8 cellular contexts compared by ENCODE assay signal in the genomic region with DNA sequence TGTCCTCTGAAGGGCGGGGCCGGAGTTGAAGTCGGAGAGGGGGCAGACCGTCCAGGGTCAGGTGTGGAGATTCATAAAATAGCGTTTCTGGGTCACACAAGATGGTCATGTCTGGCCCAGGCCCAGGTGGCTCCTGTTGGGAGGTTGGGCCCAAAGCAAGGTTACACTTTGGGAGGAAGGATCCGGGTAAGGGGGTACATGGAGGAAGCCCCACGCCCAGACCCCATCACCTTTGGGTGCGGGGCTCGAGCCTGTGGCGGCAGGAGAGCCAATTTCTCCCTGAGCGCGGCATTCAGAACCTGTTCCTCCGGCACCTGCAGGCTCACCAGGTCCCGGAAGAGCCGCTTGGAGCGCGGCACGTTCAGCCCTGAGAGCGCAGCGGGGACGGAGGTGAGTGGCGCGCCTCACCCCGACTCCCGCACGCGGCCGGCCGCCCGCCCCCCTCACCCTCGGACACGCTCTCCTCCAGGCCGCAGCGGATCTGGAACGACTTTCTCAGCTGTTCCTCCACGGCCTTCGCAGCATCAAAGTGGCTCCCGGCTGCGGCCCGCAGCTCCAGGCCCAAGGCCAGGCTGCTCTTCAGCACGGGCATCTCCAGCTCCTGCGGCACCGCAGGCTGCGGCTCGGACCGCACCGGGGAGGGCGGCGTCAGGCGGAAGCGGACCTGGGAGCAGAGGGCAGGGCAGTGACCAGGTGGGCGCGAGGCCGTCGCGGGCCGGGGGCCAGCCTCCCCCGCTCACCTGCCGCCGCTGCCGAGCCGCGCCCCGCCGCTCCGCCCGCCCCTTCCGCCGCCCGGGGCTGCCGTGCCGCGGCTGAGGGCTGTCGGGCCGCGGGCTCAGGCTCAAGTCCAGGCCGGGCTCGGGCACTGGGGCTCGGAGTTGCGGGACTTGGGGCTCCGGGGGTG. TPM values are rescaled to one million over a fixed set of nuclear protein-coding genes. Genes with fewer than 3 reads are reported as not detected.
A peak's percentile ranks its signal among the peaks of the same experiment; 100 is the strongest.
DNase-seq lines count a peak whose midpoint lies in the region; ATAC-seq and TF ChIP-seq lines count a peak whose summit lies in the region.

No MANE protein-coding gene starts in this region.

- H3K4ac ChIP-seq in trophoblast cell (ENCODE audit: low read depth, low read length) = peak overlapping the region; percentile 69

- no CpG with 5 or more reads among the region's 81 CpGs for WGBS in trophoblast cell (ENCODE audit: extremely low coverage, insufficient coverage, insufficient read length)

- peak overlapping the region; percentile 93 for H2BK120ac ChIP-seq in trophoblast cell (ENCODE audit: insufficient read depth, low read length, poor library complexity)

- peak overlapping the region; percentile 79 for H3K14ac ChIP-seq in trophoblast cell (ENCODE audit: low read length)

- H3K36me3 Mint-ChIP-seq in glutamatergic neuron (ENCODE audit: unreplicated experiment) = no peaks in the 10 kb centered on the region

- H3K4me3 ChIP-seq in OCI-LY3 (ENCODE audit: low read length) (peak overlapping the region; percentile 86), trophoblast cell (ENCODE audit: low read depth, low read length) (peak overlapping the region; percentile 92)

- H3K9me3 ChIP-seq in OCI-LY3 (ENCODE audit: insufficient read depth, low read length) (no peaks in the 10 kb centered on the region), trophoblast cell (ENCODE audit: insufficient read depth, low read depth, low read length) (no peaks in the 10 kb centered on the region)

- H3K27ac ChIP-seq in OCI-LY3 (ENCODE audit: low read length) (peak overlapping the region; percentile 76), trophoblast cell (ENCODE audit: low read depth, low read length) (peak overlapping the region; percentile 92)

- H4K12ac ChIP-seq in trophoblast cell (ENCODE audit: low read depth, low read length) = peak overlapping the region; percentile 28

- peak overlapping the region; percentile 80 for H4K8ac ChIP-seq in trophoblast cell (ENCODE audit: low read depth, low read length)

- H3K4me2 ChIP-seq in OCI-LY3 (ENCODE audit: low read length) (peak overlapping the region; percentile 84), trophoblast cell (ENCODE audit: low read length) (peak overlapping the region; percentile 79)

- H3K23ac ChIP-seq in trophoblast cell (ENCODE audit: low read length) = no peak overlapping the region

- H3K9me3 Mint-ChIP-seq in glutamatergic neuron (ENCODE audit: unreplicated experiment) = peaks cover 12% of the 10 kb centered on the region

- peak; percentile 50 for DNase-seq in SIG-M5 treated with dmso at 0.1 percent for 504 hours (lab: John Stamatoyannopoulos, UW; ENCODE audit: unreplicated experiment)
- no peak for DNase-seq in SIG-M5 (lab: John Stamatoyannopoulos, UW)
- peak; percentile 55 for DNase-seq in activated naive CD4-positive, alpha-beta T cell treated with Interleukin-2 at 50 U/mL for 16 hours
- peak; percentile 46 for DNase-seq in glutamatergic neuron
- peak; percentile 40 to 70 for DNase-seq in trophoblast cell
- DNase-seq in DMS114 treated with DMSO at 0.1 percent for 48 hours (lab: John Stamatoyannopoulos, UW; ENCODE audit: unreplicated experiment) = no peak

- peak overlapping the region; percentile 91 for H3K4me3 Mint-ChIP-seq in glutamatergic neuron (ENCODE audit: unreplicated experiment)

- peak overlapping the region; percentile 93 for H4K91ac ChIP-seq in trophoblast cell (ENCODE audit: low read depth, low read length)

- peak overlapping the region; percentile 21 for H2BK12ac ChIP-seq in trophoblast cell (ENCODE audit: low read length)

- H4K20me1 ChIP-seq in OCI-LY3 (ENCODE audit: insufficient read depth, low read length) = peaks cover 23% of the 10 kb centered on the region

- peak overlapping the region; percentile 22 for H3K18ac ChIP-seq in trophoblast cell (ENCODE audit: low read length)

- H3K9ac ChIP-seq in OCI-LY3 (ENCODE audit: low read length) (peak overlapping the region; percentile 86), trophoblast cell (ENCODE audit: low read length) (peak overlapping the region; percentile 93)

- H3K27me3 ChIP-seq in OCI-LY3 (ENCODE audit: low read depth, low read length) = no peaks in the 10 kb centered on the region
- H3K27me3 ChIP-seq in trophoblast cell (ENCODE audit: insufficient read depth, low read length) = no peaks in the 10 kb centered on the region

- peak overlapping the region; percentile 89 for H2AK5ac ChIP-seq in trophoblast cell (ENCODE audit: low read length)

- peak overlapping the region; percentile 95 for H2BK5ac ChIP-seq in trophoblast cell (ENCODE audit: low read depth, low read length, poor library complexity)

- peak; percentile 33 for ATAC-seq in HG02852 (IDR thresholded peaks at IDR 0.05; ENCODE audit: unreplicated experiment)

- H3K79me2 ChIP-seq in OCI-LY3 (ENCODE audit: low read length) (peaks cover 53% of the 10 kb centered on the region), trophoblast cell (ENCODE audit: control insufficient read depth, insufficient read depth, low read length, poor library complexity) (peaks cover 8% of the 10 kb centered on the region)

- H3K36me3 ChIP-seq in OCI-LY3 (replicated peaks; ENCODE audit: low read depth, low read length) (peaks cover 42% of the 10 kb centered on the region), trophoblast cell (ENCODE audit: control insufficient read depth in 1 of 2, insufficient read depth in 2 of 2, low read length in 2 of 2) (peaks cover 33 to 34% of the 10 kb centered on the region in 2 experiments)

- H3K4me1 Mint-ChIP-seq in glutamatergic neuron (ENCODE audit: low read depth, unreplicated experiment) = peaks cover 8% of the 10 kb centered on the region

- H3K4me1 ChIP-seq in OCI-LY3 (ENCODE audit: low read length) (peaks cover 44% of the 10 kb centered on the region), trophoblast cell (ENCODE audit: control insufficient read depth in 1 of 2, insufficient read depth in 2 of 2, low read length in 2 of 2) (peaks cover 14 to 16% of the 10 kb centered on the region in 2 experiments)

- no peak overlapping the region for H2AFZ ChIP-seq in OCI-LY3 (ENCODE audit: low read depth, low read length)
- H2AFZ ChIP-seq in trophoblast cell (ENCODE audit: insufficient read depth, low read length, poor library complexity) = peak overlapping the region; percentile 40

- H3K27me3 Mint-ChIP-seq in glutamatergic neuron (ENCODE audit: unreplicated experiment) = peaks cover 5% of the 10 kb centered on the region

- TF ChIP-seq CTCF in OCI-LY3 (IDR thresholded peaks at IDR 0.05; ENCODE audit: low read depth, low read length) = no peak
- no peak for TF ChIP-seq CTCF in glutamatergic neuron (IDR thresholded peaks at IDR 0.05; ENCODE audit: partially characterized antibody, unreplicated experiment)

- no peak overlapping the region for H3K27ac Mint-ChIP-seq in glutamatergic neuron (ENCODE audit: unreplicated experiment)

- H3K79me1 ChIP-seq in trophoblast cell (ENCODE audit: low read length) = peaks cover 9% of the 10 kb centered on the region

RNA-seq across cellular contexts. Expression of a gene that starts 0.6 kb away (rescaled TPM):
- total RNA-seq in glutamatergic neuron (ENCODE audit: unreplicated experiment) = 24.1 TPM
- 42.2 and 45.3 TPM in 2 replicates for polyA plus RNA-seq in trophoblast cell (2013)

RNA-seq across cellular contexts. Expression of a gene that starts 6.0 kb away (rescaled TPM):
- total RNA-seq in glutamatergic neuron (ENCODE audit: unreplicated experiment) = 18.5 TPM
- 21.4 and 21.7 TPM in 2 replicates for polyA plus RNA-seq in trophoblast cell (2013)

RNA-seq across cellular contexts. Expression of a gene that starts 7.2 kb away (rescaled TPM):
- 1.8 TPM for total RNA-seq in glutamatergic neuron (ENCODE audit: unreplicated experiment)
- 1.6 and 2.0 TPM in 2 replicates for polyA plus RNA-seq in trophoblast cell (2013)

RNA-seq across cellular contexts. Expression of a gene that starts 28.4 kb away (rescaled TPM):
- 1.7 TPM for total RNA-seq in glutamatergic neuron (ENCODE audit: unreplicated experiment)
- 1.1 TPM in 2 replicates for polyA plus RNA-seq in trophoblast cell (2013)

RNA-seq across cellular contexts. Expression of a gene that starts 43.4 kb away (rescaled TPM):
- 39.6 TPM for total RNA-seq in glutamatergic neuron (ENCODE audit: unreplicated experiment)
- polyA plus RNA-seq in trophoblast cell (2013) = 24.3 and 24.6 TPM in 2 replicates

Comparison
In these comparisons a context has a peak if more than half of its experiments do, and no peak if none do; other contexts are left out.
1. DNase-seq: peak in SIG-M5 treated with dmso at 0.1 percent for 504 hours (single experiment), activated naive CD4-positive, alpha-beta T cell treated with Interleukin-2 at 50 U/mL for 16 hours (single experiment), glutamatergic neuron (single experiment) and trophoblast cell (2 of 2); none in SIG-M5 (single experiment) and DMS114 treated with DMSO at 0.1 percent for 48 hours (single experiment).